Comparison of ENCODE assay signal across 8 cellular contexts in genomic region chr19:2282062-2282861, GRCh38. TPM values are rescaled to one million over a fixed set of nuclear protein-coding genes. Genes with fewer than 3 reads are reported as not detected.
DNase-seq lines count a peak whose midpoint lies in the region; ATAC-seq and TF ChIP-seq lines count a peak whose summit lies in the region.

Gene PEAK3, minus strand, starts transcription at chr19:2282175. Its CDS starts 1,244 bp downstream, at chr19:2280931.

- peaks cover 0 to 21% (median 0%) of the 10 kb centered on the region in 7 donors for H3K27me3 ChIP-seq in heart right ventricle

- peak; percentile 78 for DNase-seq in activated CD8-positive, alpha-beta memory T cell treated with anti-CD3 and anti-CD28 coated beads, Interleukin-2, amount 10 ng/mL, durations not matched to agents 7 days and 5 days
- DNase-seq in activated CD8-positive, alpha-beta memory T cell treated with anti-CD3 and anti-CD28 coated beads for 24 hours: no peak
- peak; percentile 62 for DNase-seq in activated CD8-positive, alpha-beta T cell treated with anti-CD3 and anti-CD28 coated beads for 36 hours
- DNase-seq in heart right ventricle: peak; percentile 81
- peak; percentile 90 for DNase-seq in osteocyte (ENCODE audit: extremely low spot score, unreplicated experiment)
- no peak for DNase-seq in superior temporal gyrus (ENCODE audit: extremely low spot score)
- DNase-seq in germinal center (ENCODE audit: low spot score): no peak

- no peaks in the 10 kb centered on the region for H3K9me3 ChIP-seq in heart right ventricle

- H3K27ac Mint-ChIP-seq in activated CD8-positive, alpha-beta memory T cell treated with anti-CD3 and anti-CD28 coated beads, Interleukin-2, amount 10 ng/mL, durations not matched to agents 7 days and 5 days: peak within 1 kb of the TSS; percentile 19
- no peak within 1 kb of the TSS for H3K27ac Mint-ChIP-seq in activated CD8-positive, alpha-beta T cell treated with anti-CD3 and anti-CD28 coated beads for 36 hours
- peak within 1 kb of the TSS; percentile 83 for H3K27ac Mint-ChIP-seq in osteocyte (ENCODE audit: unreplicated experiment)

- H3K4me3 Mint-ChIP-seq in activated CD8-positive, alpha-beta memory T cell treated with anti-CD3 and anti-CD28 coated beads, Interleukin-2, amount 10 ng/mL, durations not matched to agents 7 days and 5 days: peak within 1 kb of the TSS; percentile 32
- H3K4me3 Mint-ChIP-seq in activated CD8-positive, alpha-beta T cell treated with anti-CD3 and anti-CD28 coated beads for 36 hours: no peak within 1 kb of the TSS
- H3K4me3 Mint-ChIP-seq in osteocyte (ENCODE audit: unreplicated experiment): peak within 1 kb of the TSS; percentile 67

- peaks cover 2 to 16% (median 13%) of the 10 kb centered on the region in 9 donors for H3K4me1 ChIP-seq in heart right ventricle

- ATAC-seq in activated CD8-positive, alpha-beta memory T cell treated with anti-CD3 and anti-CD28 coated beads, Interleukin-2, amount 10 ng/mL, durations not matched to agents 7 days and 5 days: peak; percentile 55
- peak; percentile 52 for ATAC-seq in activated CD8-positive, alpha-beta T cell treated with anti-CD3 and anti-CD28 coated beads for 36 hours
- ATAC-seq in heart right ventricle (peak; percentile 78 to 96 (median 92)), HG03196 (IDR thresholded peaks at IDR 0.05; ENCODE audit: unreplicated experiment) (no peak)

- no peak for TF ChIP-seq CTCF in activated CD8-positive, alpha-beta T cell treated with anti-CD3 and anti-CD28 coated beads for 36 hours (IDR thresholded peaks at IDR 0.05)
- TF ChIP-seq CTCF in heart right ventricle (IDR thresholded peaks at IDR 0.05) (no peak), osteocyte (IDR thresholded peaks at IDR 0.05) (no peak)

- WGBS in heart right ventricle, 2 donors: 5 to 7% methylated on average over 40 to 41 of the region's 41 CpGs

- peak within 1 kb of the TSS; percentile 1 to 53 (median 48) for H3K4me3 ChIP-seq in heart right ventricle

- no peaks in the 10 kb centered on the region for H3K36me3 Mint-ChIP-seq in activated CD8-positive, alpha-beta memory T cell treated with anti-CD3 and anti-CD28 coated beads, Interleukin-2, amount 10 ng/mL, durations not matched to agents 7 days and 5 days
- no peaks in the 10 kb centered on the region for H3K36me3 Mint-ChIP-seq in activated CD8-positive, alpha-beta T cell treated with anti-CD3 and anti-CD28 coated beads for 36 hours (ENCODE audit: low read depth)
- H3K36me3 Mint-ChIP-seq in osteocyte (ENCODE audit: unreplicated experiment): no peaks in the 10 kb centered on the region

- POLR2A ChIA-PET in activated CD8-positive, alpha-beta T cell treated with anti-CD3 and anti-CD28 coated beads for 36 hours (lab: Charles Lee): interaction anchor here (0.9 to 1.4 kb wide), 3 partner anchors 12 to 39 kb away, joined by 3 read pairs; no protein-coding TSS in a partner anchor

- no peaks in the 10 kb centered on the region for H3K9me3 Mint-ChIP-seq in activated CD8-positive, alpha-beta memory T cell treated with anti-CD3 and anti-CD28 coated beads, Interleukin-2, amount 10 ng/mL, durations not matched to agents 7 days and 5 days (ENCODE audit: low read depth)
- no peaks in the 10 kb centered on the region for H3K9me3 Mint-ChIP-seq in activated CD8-positive, alpha-beta T cell treated with anti-CD3 and anti-CD28 coated beads for 36 hours
- H3K9me3 Mint-ChIP-seq in osteocyte (ENCODE audit: unreplicated experiment): no peaks in the 10 kb centered on the region

- H3K27me3 Mint-ChIP-seq in activated CD8-positive, alpha-beta memory T cell treated with anti-CD3 and anti-CD28 coated beads, Interleukin-2, amount 10 ng/mL, durations not matched to agents 7 days and 5 days: peaks cover 7% of the 10 kb centered on the region
- H3K27me3 Mint-ChIP-seq in activated CD8-positive, alpha-beta T cell treated with anti-CD3 and anti-CD28 coated beads for 36 hours: no peaks in the 10 kb centered on the region
- no peaks in the 10 kb centered on the region for H3K27me3 Mint-ChIP-seq in osteocyte (ENCODE audit: unreplicated experiment)

- intact Hi-C loops in activated CD8-positive, alpha-beta T cell treated with anti-CD3 and anti-CD28 coated beads for 36 hours (cut with micrococcal nuclease): no loop called here
- intact Hi-C loops in heart right ventricle (cut with DNase I): loop anchor here in 2 of 10 donors (10.0 kb wide), 2 partner anchors 103 to 113 kb away; no protein-coding TSS in a partner anchor

- CTCF ChIA-PET in activated CD8-positive, alpha-beta memory T cell treated with anti-CD3 and anti-CD28 coated beads, Interleukin-2, amount 10 ng/mL, durations not matched to agents 7 days and 5 days (lab: Charles Lee): interaction anchor here (0.8 to 0.9 kb wide), 2 partner anchors 9 to 174 kb away, joined by 3 to 5 read pairs; no protein-coding TSS in a partner anchor
- CTCF ChIA-PET in activated CD8-positive, alpha-beta T cell treated with anti-CD3 and anti-CD28 coated beads for 36 hours (lab: Charles Lee): interaction anchor here (0.6 to 1.8 kb wide), 2 partner anchors 8 to 1805 kb away, joined by 4 to 6 read pairs; no protein-coding TSS in a partner anchor

- peak within 1 kb of the TSS in 8 of 10 donors; percentile 11 to 87 (median 55) for H3K27ac ChIP-seq in heart right ventricle

- peaks cover 13% of the 10 kb centered on the region for H3K4me1 Mint-ChIP-seq in activated CD8-positive, alpha-beta memory T cell treated with anti-CD3 and anti-CD28 coated beads, Interleukin-2, amount 10 ng/mL, durations not matched to agents 7 days and 5 days
- peaks cover 15% of the 10 kb centered on the region for H3K4me1 Mint-ChIP-seq in activated CD8-positive, alpha-beta T cell treated with anti-CD3 and anti-CD28 coated beads for 36 hours (ENCODE audit: low read depth)
- H3K4me1 Mint-ChIP-seq in osteocyte (ENCODE audit: unreplicated experiment): peaks cover 21% of the 10 kb centered on the region

- H3K36me3 ChIP-seq in heart right ventricle: peaks cover 0 to 7% (median 0%) of the 10 kb centered on the region in 9 donors

RNA-seq across cellular contexts. Expression of gene PEAK3, which starts in this region (rescaled TPM):
- total RNA-seq in activated CD8-positive, alpha-beta memory T cell treated with anti-CD3 and anti-CD28 coated beads, Interleukin-2, amount 10 ng/mL, durations not matched to agents 7 days and 5 days: under 1 TPM in 1 of 2 experiments, not detected in 1; 0.54 TPM
- not detected for total RNA-seq in activated CD8-positive, alpha-beta T cell treated with anti-CD3 and anti-CD28 coated beads for 36 hours
- 1 to 10 TPM in 1 of 10 donors, under 1 TPM in 9; 0.11 to 1.1 (median 0.22) TPM for total RNA-seq in heart right ventricle
- under 1 TPM; 0.13 to 0.22 TPM for polyA plus RNA-seq in heart right ventricle
- total RNA-seq in osteocyte: 0.44 and 0.51 TPM in 2 replicates

Comparison
In these comparisons a context has a peak if more than half of its experiments do, and no peak if none do; other contexts are left out.
1. Peak in DNase-seq and ATAC-seq in activated CD8-positive, alpha-beta memory T cell treated with anti-CD3 and anti-CD28 coated beads, Interleukin-2, amount 10 ng/mL, durations not matched to agents 7 days and 5 days; RNA of the gene not detected or under 1 TPM.
2. Peak in DNase-seq and ATAC-seq in activated CD8-positive, alpha-beta T cell treated with anti-CD3 and anti-CD28 coated beads for 36 hours; RNA of the gene not detected or under 1 TPM.
3. Peak in DNase-seq in osteocyte; RNA of the gene not detected or under 1 TPM.
4. DNase-seq: peak in heart right ventricle (2 of 2); none in activated CD8-positive, alpha-beta memory T cell treated with anti-CD3 and anti-CD28 coated beads for 24 hours (single experiment), superior temporal gyrus (single experiment) and germinal center (single experiment).